In the genomic region with DNA sequence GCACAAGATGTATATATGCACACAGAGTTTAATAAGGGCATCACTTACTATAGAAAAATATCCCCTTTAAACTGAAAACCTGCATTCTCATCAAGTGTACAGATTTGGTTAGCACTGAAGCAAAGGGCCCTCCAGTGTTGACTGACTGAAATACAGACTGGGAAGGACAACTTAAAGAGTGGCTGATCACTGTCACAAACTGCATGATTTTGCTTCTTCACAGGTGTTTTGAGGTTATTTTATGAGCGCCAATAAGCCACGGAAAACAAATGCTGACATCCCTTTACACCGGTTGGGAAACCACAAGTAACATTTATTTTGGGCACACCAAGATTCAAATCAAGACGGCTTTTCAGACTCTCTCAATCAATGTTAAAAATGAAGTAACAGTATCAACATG, we compare ENCODE assay signal across 20 cellular contexts.
"Had no signal": no experiment of that assay in that cellular context is flagged by ENCODE, and none has a peak within 500 bp of the region (broad histone marks: within the 10 kb centered on the region; RNA-seq: fewer than 3 reads in every experiment).

No MANE protein-coding gene starts in this region.

- DNase-seq: activated CD4-positive, alpha-beta T cell treated with anti-CD3 and anti-CD28 coated beads, Interleukin-2, amount 50 U/mL, for 4 hours; activated CD8-positive, alpha-beta memory T cell treated with anti-CD3 and anti-CD28 coated beads, Interleukin-2, amount 50 U/mL, for 4 hours; activated naive CD4-positive, alpha-beta T cell treated with anti-CD3 and anti-CD28 coated beads, Interleukin-2, amount 50 U/mL, for 16 hours; amygdala; dermis blood vessel endothelial cell; effector memory CD8-positive, alpha-beta T cell; esophagus squamous epithelium; heart right ventricle; left lung; nephron progenitor cell; nucleus accumbens; posterior cingulate gyrus; retina; stimulated activated naive B cell treated with anti-CD40 and anti-IgM and Interleukin-4, amounts not matched to agents 10 μg/mL and 1 μg/mL and 100 μg/mL, for 72 hours; upper lobe of left lung had no signal

- H3K4me1 ChIP-seq: esophagus squamous epithelium, heart right ventricle, left lung, upper lobe of left lung had no signal

- H3K27me3 ChIP-seq: cardiac muscle cell, esophagus squamous epithelium, heart right ventricle, left lung, upper lobe of left lung had no signal

- H3K27me3 Mint-ChIP-seq: effector memory CD8-positive, alpha-beta T cell; stimulated activated naive B cell treated with anti-CD40 and anti-IgM and Interleukin-4, amounts not matched to agents 10 μg/mL and 1 μg/mL and 100 μg/mL, for 72 hours had no signal

- H3K9me3 ChIP-seq: esophagus squamous epithelium, heart right ventricle, left lung, thoracic aorta, upper lobe of left lung had no signal

- H3K9me3 Mint-ChIP-seq: activated T-helper 1 cell treated with anti-CD3 and anti-CD28 coated beads, Interleukin-12 subunit alpha, Interleukin-12 subunit beta, Interleukin-2, Interleukin-4 antibody, amounts not matched to agents 30 ng/mL and 10 ng/mL and 1 ng/mL, durations not matched to agents 14 hours and 24 hours and 36 hours; effector memory CD8-positive, alpha-beta T cell; mesothelial cell of epicardium; nephron progenitor cell; stimulated activated naive B cell treated with anti-CD40 and anti-IgM and Interleukin-4, amounts not matched to agents 10 μg/mL and 1 μg/mL and 100 μg/mL, for 72 hours; T-helper 1 cell treated with Interleukin-12 subunit alpha and Interleukin-12 subunit beta and Interleukin-4 antibody, amounts not matched to agents 30 μg/mL and 1 μg/mL, for 36 hours had no signal

- H3K4me3 Mint-ChIP-seq: activated T-helper 1 cell treated with anti-CD3 and anti-CD28 coated beads, Interleukin-12 subunit alpha, Interleukin-12 subunit beta, Interleukin-2, Interleukin-4 antibody, amounts not matched to agents 30 ng/mL and 10 ng/mL and 1 ng/mL, durations not matched to agents 14 hours and 24 hours and 36 hours; effector memory CD8-positive, alpha-beta T cell; mesothelial cell of epicardium; nephron progenitor cell; stimulated activated naive B cell treated with anti-CD40 and anti-IgM and Interleukin-4, amounts not matched to agents 10 μg/mL and 1 μg/mL and 100 μg/mL, for 72 hours; T-helper 1 cell treated with Interleukin-12 subunit alpha and Interleukin-12 subunit beta and Interleukin-4 antibody, amounts not matched to agents 30 μg/mL and 1 μg/mL, for 36 hours had no signal

- H3K4me3 ChIP-seq: cardiac muscle cell, esophagus squamous epithelium, heart right ventricle, left lung, thoracic aorta, upper lobe of left lung had no signal

- ATAC-seq: effector memory CD8-positive, alpha-beta T cell; heart right ventricle; left lung; stimulated activated naive B cell treated with anti-CD40 and anti-IgM and Interleukin-4, amounts not matched to agents 10 μg/mL and 1 μg/mL and 100 μg/mL, for 72 hours had no signal

- H3K27ac ChIP-seq: cardiac muscle cell, esophagus squamous epithelium, heart right ventricle, left lung, thoracic aorta, upper lobe of left lung had no signal

- H3K4me1 Mint-ChIP-seq: mesothelial cell of epicardium had no signal

- H3K27ac Mint-ChIP-seq: activated T-helper 1 cell treated with anti-CD3 and anti-CD28 coated beads, Interleukin-12 subunit alpha, Interleukin-12 subunit beta, Interleukin-2, Interleukin-4 antibody, amounts not matched to agents 30 ng/mL and 10 ng/mL and 1 ng/mL, durations not matched to agents 14 hours and 24 hours and 36 hours; effector memory CD8-positive, alpha-beta T cell; mesothelial cell of epicardium; nephron progenitor cell; stimulated activated naive B cell treated with anti-CD40 and anti-IgM and Interleukin-4, amounts not matched to agents 10 μg/mL and 1 μg/mL and 100 μg/mL, for 72 hours; T-helper 1 cell treated with Interleukin-12 subunit alpha and Interleukin-12 subunit beta and Interleukin-4 antibody, amounts not matched to agents 30 μg/mL and 1 μg/mL, for 36 hours had no signal
